1 cellular context compared by ENCODE assay signal in the genomic region with DNA sequence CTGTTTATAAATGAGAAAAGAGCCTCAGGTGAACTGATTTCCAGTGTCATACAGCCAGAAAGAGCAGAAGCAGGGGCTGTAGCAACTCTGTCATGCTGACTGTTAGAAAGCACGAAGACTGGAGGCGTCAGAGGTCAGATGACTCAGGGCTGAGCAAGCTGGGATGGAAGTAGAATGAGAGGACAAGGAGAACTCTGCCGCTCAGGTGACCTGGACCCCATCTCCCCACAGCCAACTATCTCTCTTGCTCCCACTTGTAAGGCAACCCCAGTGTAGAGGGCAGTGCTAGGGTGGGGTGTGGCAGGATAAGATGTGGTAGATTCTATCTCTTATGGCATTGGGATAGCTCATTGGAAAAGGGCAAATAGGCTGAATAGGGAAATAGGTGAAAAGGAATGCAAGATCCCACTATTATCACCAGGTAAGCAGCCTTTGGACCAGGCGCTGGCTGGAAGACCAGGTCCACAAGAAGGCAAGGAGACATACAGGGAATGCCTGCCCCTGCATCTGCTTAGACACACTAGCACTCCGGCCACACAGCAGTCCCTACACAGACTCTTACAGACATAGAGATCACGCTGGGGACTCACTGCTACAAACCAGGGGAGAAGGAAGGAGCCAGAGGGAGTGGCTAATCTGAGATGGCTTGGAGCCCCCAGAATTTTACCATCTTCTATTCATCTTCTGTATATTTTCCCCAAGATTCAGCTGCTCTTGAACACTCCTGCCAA.
TF ChIP-seq lines count a peak whose summit lies in the region.

No MANE protein-coding gene starts in this region.

TF ChIP-seq in K562, 482 proteins besides CTCF, POLR2A, EP300 and RAD21 (continued from another document and continues in another):
- TF ChIP-seq, protein P1, sequence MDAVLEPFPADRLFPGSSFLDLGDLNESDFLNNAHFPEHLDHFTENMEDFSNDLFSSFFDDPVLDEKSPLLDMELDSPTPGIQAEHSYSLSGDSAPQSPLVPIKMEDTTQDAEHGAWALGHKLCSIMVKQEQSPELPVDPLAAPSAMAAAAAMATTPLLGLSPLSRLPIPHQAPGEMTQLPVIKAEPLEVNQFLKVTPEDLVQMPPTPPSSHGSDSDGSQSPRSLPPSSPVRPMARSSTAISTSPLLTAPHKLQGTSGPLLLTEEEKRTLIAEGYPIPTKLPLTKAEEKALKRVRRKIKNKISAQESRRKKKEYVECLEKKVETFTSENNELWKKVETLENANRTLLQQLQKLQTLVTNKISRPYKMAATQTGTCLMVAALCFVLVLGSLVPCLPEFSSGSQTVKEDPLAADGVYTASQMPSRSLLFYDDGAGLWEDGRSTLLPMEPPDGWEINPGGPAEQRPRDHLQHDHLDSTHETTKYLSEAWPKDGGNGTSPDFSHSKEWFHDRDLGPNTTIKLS (IDR thresholded peaks at IDR 0.05; ENCODE audit: borderline replicate concordance, low read depth), result no peak
- TF ChIP-seq ZNF764 (CRISPR knock-in tag; IDR thresholded peaks at IDR 0.05; ENCODE audit: low read depth), result no peak
- TF ChIP-seq CBFA2T3 (IDR thresholded peaks at IDR 0.05), result peak; percentile 17; the same call in 1 of the 2 replicates
- TF ChIP-seq, protein P2, sequence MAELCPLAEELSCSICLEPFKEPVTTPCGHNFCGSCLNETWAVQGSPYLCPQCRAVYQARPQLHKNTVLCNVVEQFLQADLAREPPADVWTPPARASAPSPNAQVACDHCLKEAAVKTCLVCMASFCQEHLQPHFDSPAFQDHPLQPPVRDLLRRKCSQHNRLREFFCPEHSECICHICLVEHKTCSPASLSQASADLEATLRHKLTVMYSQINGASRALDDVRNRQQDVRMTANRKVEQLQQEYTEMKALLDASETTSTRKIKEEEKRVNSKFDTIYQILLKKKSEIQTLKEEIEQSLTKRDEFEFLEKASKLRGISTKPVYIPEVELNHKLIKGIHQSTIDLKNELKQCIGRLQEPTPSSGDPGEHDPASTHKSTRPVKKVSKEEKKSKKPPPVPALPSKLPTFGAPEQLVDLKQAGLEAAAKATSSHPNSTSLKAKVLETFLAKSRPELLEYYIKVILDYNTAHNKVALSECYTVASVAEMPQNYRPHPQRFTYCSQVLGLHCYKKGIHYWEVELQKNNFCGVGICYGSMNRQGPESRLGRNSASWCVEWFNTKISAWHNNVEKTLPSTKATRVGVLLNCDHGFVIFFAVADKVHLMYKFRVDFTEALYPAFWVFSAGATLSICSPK (IDR thresholded peaks at IDR 0.05; ENCODE audit: borderline replicate concordance), result no peak
- TF ChIP-seq, protein P3, sequence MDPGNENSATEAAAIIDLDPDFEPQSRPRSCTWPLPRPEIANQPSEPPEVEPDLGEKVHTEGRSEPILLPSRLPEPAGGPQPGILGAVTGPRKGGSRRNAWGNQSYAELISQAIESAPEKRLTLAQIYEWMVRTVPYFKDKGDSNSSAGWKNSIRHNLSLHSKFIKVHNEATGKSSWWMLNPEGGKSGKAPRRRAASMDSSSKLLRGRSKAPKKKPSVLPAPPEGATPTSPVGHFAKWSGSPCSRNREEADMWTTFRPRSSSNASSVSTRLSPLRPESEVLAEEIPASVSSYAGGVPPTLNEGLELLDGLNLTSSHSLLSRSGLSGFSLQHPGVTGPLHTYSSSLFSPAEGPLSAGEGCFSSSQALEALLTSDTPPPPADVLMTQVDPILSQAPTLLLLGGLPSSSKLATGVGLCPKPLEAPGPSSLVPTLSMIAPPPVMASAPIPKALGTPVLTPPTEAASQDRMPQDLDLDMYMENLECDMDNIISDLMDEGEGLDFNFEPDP (CRISPR knock-in tag; IDR thresholded peaks at IDR 0.05), result no peak
- TF ChIP-seq POLR3G (IDR thresholded peaks at IDR 0.05; ENCODE audit: extremely low read depth, insufficient read length, insufficient replicate concordance), result no peak
- no peak for TF ChIP-seq HDAC3 (IDR thresholded peaks at IDR 0.05; ENCODE audit: borderline replicate concordance, partially characterized antibody)
- TF ChIP-seq C11orf30 (IDR thresholded peaks at IDR 0.05; ENCODE audit: low read depth), result peak; percentile 57; the same call in 1 of the 2 replicates
- TF ChIP-seq L3MBTL2 (IDR thresholded peaks at IDR 0.05), result peak; percentile 75
- peak; percentile 62 for TF ChIP-seq DPF2 (IDR thresholded peaks at IDR 0.05)
- TF ChIP-seq ZNF79 (CRISPR knock-in tag; IDR thresholded peaks at IDR 0.05; ENCODE audit: low read depth), result no peak
- TF ChIP-seq MYBL2 (IDR thresholded peaks at IDR 0.05; ENCODE audit: low read depth), result no peak
- no peak for TF ChIP-seq MYBL2 (CRISPR knock-in tag; IDR thresholded peaks at IDR 0.05; ENCODE audit: borderline replicate concordance)
- TF ChIP-seq, protein P4, sequence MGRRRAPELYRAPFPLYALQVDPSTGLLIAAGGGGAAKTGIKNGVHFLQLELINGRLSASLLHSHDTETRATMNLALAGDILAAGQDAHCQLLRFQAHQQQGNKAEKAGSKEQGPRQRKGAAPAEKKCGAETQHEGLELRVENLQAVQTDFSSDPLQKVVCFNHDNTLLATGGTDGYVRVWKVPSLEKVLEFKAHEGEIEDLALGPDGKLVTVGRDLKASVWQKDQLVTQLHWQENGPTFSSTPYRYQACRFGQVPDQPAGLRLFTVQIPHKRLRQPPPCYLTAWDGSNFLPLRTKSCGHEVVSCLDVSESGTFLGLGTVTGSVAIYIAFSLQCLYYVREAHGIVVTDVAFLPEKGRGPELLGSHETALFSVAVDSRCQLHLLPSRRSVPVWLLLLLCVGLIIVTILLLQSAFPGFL (CRISPR knock-in tag; IDR thresholded peaks at IDR 0.05), result no peak
- TF ChIP-seq, protein P5, sequence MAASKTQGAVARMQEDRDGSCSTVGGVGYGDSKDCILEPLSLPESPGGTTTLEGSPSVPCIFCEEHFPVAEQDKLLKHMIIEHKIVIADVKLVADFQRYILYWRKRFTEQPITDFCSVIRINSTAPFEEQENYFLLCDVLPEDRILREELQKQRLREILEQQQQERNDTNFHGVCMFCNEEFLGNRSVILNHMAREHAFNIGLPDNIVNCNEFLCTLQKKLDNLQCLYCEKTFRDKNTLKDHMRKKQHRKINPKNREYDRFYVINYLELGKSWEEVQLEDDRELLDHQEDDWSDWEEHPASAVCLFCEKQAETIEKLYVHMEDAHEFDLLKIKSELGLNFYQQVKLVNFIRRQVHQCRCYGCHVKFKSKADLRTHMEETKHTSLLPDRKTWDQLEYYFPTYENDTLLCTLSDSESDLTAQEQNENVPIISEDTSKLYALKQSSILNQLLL (CRISPR knock-in tag; IDR thresholded peaks at IDR 0.05; ENCODE audit: borderline replicate concordance), result no peak
- no peak for TF ChIP-seq ZNF134 (CRISPR knock-in tag; conservative IDR thresholded peaks at IDR 0.05)
- TF ChIP-seq THRAP3 (IDR thresholded peaks at IDR 0.05; ENCODE audit: borderline replicate concordance), result no peak
- TF ChIP-seq CBFA2T2 (conservative IDR thresholded peaks at IDR 0.05), result 0 out of 2 replicates have a peak, but pooled peaks have one; percentile 11
- no peak for TF ChIP-seq ZNF785 (CRISPR knock-in tag; IDR thresholded peaks at IDR 0.05)
- TF ChIP-seq, protein P6, sequence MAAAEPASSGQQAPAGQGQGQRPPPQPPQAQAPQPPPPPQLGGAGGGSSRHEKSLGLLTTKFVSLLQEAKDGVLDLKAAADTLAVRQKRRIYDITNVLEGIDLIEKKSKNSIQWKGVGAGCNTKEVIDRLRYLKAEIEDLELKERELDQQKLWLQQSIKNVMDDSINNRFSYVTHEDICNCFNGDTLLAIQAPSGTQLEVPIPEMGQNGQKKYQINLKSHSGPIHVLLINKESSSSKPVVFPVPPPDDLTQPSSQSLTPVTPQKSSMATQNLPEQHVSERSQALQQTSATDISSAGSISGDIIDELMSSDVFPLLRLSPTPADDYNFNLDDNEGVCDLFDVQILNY (CRISPR knock-in tag; IDR thresholded peaks at IDR 0.05), result no peak
- TF ChIP-seq SMAD1 (IDR thresholded peaks at IDR 0.05; ENCODE audit: low read depth, low read length, partially characterized antibody), result no peak
- no peak for TF ChIP-seq FOXK1 (CRISPR knock-in tag; IDR thresholded peaks at IDR 0.05; ENCODE audit: borderline replicate concordance)
- TF ChIP-seq EP400 (IDR thresholded peaks at IDR 0.05), result no peak
- TF ChIP-seq ZNF184 (CRISPR knock-in tag; IDR thresholded peaks at IDR 0.05), result no peak
- TF ChIP-seq, protein P7, sequence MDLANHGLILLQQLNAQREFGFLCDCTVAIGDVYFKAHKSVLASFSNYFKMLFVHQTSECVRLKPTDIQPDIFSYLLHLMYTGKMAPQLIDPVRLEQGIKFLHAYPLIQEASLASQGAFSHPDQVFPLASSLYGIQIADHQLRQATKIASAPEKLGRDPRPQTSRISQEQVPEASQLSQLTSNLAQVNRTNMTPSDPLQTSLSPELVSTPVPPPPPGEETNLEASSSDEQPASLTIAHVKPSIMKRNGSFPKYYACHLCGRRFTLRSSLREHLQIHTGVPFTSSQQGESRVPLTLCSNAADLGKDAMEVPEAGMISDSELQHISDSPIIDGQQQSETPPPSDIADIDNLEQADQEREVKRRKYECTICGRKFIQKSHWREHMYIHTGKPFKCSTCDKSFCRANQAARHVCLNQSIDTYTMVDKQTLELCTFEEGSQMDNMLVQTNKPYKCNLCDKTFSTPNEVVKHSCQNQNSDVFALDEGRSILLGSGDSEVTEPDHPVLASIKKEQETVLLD (IDR thresholded peaks at IDR 0.05), result no peak
- TF ChIP-seq POLR2AphosphoS2 (IDR thresholded peaks at IDR 0.05; ENCODE audit: low read length), result no peak
- peak; percentile 66; the same call in 1 of the 2 replicates for TF ChIP-seq CREM (IDR thresholded peaks at IDR 0.05; ENCODE audit: low read depth)
- 0 out of 2 replicates have a peak, but pooled peaks have one; percentile 20 for TF ChIP-seq CREB1 (IDR thresholded peaks at IDR 0.05)
- no peak for TF ChIP-seq CREB1 (CRISPR knock-in tag; IDR thresholded peaks at IDR 0.05)
- no peak for TF ChIP-seq MEF2D (tag; conservative IDR thresholded peaks at IDR 0.05; ENCODE audit: low read depth)
- TF ChIP-seq EWSR1 (IDR thresholded peaks at IDR 0.05; ENCODE audit: borderline replicate concordance, low read depth, partially characterized antibody), result no peak
- no peak for TF ChIP-seq PURB (CRISPR knock-in tag; IDR thresholded peaks at IDR 0.05; ENCODE audit: low read depth)
- TF ChIP-seq, protein P8, sequence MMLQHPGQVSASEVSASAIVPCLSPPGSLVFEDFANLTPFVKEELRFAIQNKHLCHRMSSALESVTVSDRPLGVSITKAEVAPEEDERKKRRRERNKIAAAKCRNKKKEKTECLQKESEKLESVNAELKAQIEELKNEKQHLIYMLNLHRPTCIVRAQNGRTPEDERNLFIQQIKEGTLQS (IDR thresholded peaks at IDR 0.05), result peak; percentile 71
- TF ChIP-seq, protein P8 (CRISPR knock-in tag; conservative IDR thresholded peaks at IDR 0.05), result no peak
- TF ChIP-seq, protein P9, sequence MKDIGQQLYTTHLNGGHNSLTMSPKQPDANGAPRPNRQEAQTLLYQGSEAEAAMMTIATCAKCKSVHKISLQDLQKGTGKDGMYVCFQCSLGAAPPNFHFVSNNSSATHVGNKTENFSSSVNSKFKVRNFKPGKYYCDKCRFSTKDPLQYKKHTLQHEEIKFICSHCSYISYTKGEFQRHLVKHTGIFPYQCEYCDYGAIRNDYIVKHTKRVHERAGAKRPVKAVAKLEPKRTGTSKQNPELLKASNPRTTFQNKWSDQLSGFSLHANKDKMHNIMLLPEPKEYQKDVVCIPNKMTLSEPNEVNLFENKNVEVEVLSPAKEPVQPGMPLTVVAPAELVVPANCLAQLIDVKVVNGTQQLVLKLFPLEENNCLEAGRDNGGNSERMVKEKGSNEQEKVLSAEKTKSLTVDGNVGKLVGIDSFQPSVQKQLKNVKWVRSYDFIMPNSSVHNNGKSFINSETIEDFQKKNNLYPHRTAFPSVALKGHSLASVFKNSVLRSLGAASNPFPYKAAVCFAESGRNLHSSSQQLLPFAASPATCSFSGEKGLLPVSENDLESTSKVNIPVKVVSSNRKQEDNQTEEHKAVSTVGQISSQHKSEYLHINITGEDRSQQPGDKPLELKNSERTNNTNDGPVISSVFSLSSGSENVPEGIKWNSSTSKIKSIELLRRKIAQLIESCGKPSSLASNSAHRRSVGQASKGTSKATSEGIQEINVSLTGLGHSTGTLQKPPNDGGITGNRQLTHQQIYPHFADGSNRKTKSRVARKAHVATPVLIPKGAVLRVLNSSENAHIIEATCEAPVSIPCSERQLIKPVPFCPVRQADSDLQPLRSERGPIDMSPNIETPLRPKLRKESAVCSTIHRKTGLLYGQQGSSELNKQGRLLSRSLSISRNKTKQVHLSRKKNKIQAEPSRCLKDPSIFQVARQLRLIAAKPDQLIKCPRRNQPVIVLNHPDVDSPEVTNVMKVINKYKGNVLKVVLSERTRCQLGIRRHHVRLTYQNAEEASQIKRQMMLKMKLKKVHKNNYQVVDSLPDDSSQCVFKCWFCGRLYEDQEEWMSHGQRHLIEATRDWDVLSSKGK (CRISPR knock-in tag; IDR thresholded peaks at IDR 0.05), result no peak
- no peak for TF ChIP-seq ERF (CRISPR knock-in tag; IDR thresholded peaks at IDR 0.05)
- TF ChIP-seq, protein P10, sequence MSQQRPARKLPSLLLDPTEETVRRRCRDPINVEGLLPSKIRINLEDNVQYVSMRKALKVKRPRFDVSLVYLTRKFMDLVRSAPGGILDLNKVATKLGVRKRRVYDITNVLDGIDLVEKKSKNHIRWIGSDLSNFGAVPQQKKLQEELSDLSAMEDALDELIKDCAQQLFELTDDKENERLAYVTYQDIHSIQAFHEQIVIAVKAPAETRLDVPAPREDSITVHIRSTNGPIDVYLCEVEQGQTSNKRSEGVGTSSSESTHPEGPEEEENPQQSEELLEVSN (IDR thresholded peaks at IDR 0.05; ENCODE audit: borderline replicate concordance in 1 of 2, extremely low read depth in 1 of 2, insufficient read depth in 1 of 2, insufficient read length in 1 of 2, low read depth in 1 of 2, low read length in 1 of 2, poor library complexity in 1 of 2, severe bottlenecking in 1 of 2), result peak in 1 of 2 experiments; percentile 52
- no peak for TF ChIP-seq CCAR2 (IDR thresholded peaks at IDR 0.05; ENCODE audit: low read depth, low read length)
- no peak for TF ChIP-seq ZNF41 (CRISPR knock-in tag; conservative IDR thresholded peaks at IDR 0.05)
- TF ChIP-seq, protein P11, sequence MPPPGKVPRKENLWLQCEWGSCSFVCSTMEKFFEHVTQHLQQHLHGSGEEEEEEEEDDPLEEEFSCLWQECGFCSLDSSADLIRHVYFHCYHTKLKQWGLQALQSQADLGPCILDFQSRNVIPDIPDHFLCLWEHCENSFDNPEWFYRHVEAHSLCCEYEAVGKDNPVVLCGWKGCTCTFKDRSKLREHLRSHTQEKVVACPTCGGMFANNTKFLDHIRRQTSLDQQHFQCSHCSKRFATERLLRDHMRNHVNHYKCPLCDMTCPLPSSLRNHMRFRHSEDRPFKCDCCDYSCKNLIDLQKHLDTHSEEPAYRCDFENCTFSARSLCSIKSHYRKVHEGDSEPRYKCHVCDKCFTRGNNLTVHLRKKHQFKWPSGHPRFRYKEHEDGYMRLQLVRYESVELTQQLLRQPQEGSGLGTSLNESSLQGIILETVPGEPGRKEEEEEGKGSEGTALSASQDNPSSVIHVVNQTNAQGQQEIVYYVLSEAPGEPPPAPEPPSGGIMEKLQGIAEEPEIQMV (tag; conservative IDR thresholded peaks at IDR 0.05; ENCODE audit: low read depth), result no peak
- TF ChIP-seq, protein P12, sequence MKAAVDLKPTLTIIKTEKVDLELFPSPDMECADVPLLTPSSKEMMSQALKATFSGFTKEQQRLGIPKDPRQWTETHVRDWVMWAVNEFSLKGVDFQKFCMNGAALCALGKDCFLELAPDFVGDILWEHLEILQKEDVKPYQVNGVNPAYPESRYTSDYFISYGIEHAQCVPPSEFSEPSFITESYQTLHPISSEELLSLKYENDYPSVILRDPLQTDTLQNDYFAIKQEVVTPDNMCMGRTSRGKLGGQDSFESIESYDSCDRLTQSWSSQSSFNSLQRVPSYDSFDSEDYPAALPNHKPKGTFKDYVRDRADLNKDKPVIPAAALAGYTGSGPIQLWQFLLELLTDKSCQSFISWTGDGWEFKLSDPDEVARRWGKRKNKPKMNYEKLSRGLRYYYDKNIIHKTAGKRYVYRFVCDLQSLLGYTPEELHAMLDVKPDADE (conservative IDR thresholded peaks at IDR 0.05; ENCODE audit: control insufficient read depth, low read depth, low read length), result no peak
- no peak for TF ChIP-seq GATAD2B (IDR thresholded peaks at IDR 0.05; ENCODE audit: borderline replicate concordance)
